21 cellular contexts compared by ENCODE assay signal in the genomic region with DNA sequence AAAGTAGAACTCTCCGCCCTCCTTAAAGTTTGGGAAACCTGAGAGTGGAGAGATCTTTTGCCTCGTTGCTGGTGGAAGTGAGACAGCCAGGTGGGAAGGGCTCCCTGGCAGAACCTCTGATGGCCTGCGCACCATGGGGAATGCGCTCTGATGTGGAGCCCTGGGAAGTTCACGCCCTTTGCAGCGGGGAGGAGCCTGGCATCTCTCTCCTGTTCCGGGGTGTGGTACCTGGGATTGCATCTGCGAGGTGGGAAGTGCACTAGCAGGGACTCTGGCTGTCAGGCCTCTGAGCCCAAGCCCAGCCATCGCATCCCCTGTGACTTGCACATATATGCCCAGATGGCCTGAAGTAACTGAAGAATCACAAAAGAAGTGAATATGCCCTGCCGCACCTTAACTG.
DNase-seq lines count a peak whose midpoint lies in the region; ATAC-seq and TF ChIP-seq lines count a peak whose summit lies in the region.
"Had no signal": no experiment of that assay in that cellular context is flagged by ENCODE, and none has a peak within 500 bp of the region (broad histone marks: within the 10 kb centered on the region; RNA-seq: fewer than 3 reads in every experiment).

No MANE protein-coding gene starts in this region.

- peaks cover 9% of the 10 kb centered on the region for H3K4me1 Mint-ChIP-seq in activated T-helper 1 cell treated with anti-CD3 and anti-CD28 coated beads, Interleukin-12 subunit alpha, Interleukin-12 subunit beta, Interleukin-2, Interleukin-4 antibody, amounts not matched to agents 30 ng/mL and 10 ng/mL and 1 ng/mL, durations not matched to agents 14 hours and 24 hours and 36 hours (ENCODE audit: low read depth)
- H3K4me1 Mint-ChIP-seq in natural killer cell = peaks cover 9 to 14% of the 10 kb centered on the region in 2 donors

- H3K36me3 ChIP-seq in ES-I3 (ENCODE audit: insufficient read depth, low read length) (peaks cover 3% of the 10 kb centered on the region; the same call in 1 of the 2 replicates), HUES64 (ENCODE audit: insufficient read depth, low read length) (no peaks in the 10 kb centered on the region), mesendoderm (ENCODE audit: control insufficient read depth, insufficient read depth, low read length) (no peaks in the 10 kb centered on the region)

- H2BK5ac ChIP-seq in mesendoderm (ENCODE audit: low read length) = no peak overlapping the region

- H4K8ac ChIP-seq in mesendoderm (ENCODE audit: low read depth, low read length) = no peak overlapping the region

- intact Hi-C loops in activated T-helper 1 cell treated with anti-CD3 and anti-CD28 coated beads, Interleukin-12 subunit alpha, Interleukin-12 subunit beta, Interleukin-2, Interleukin-4 antibody, amounts not matched to agents 30 ng/mL and 10 ng/mL and 1 ng/mL, durations not matched to agents 14 hours and 24 hours and 36 hours (cut with micrococcal nuclease) = no loop called here
- intact Hi-C loops in natural killer cell (cut with micrococcal nuclease) = no loop called here

- no peak overlapping the region for H4K5ac ChIP-seq in mesendoderm (ENCODE audit: low read length)

- H3K4me3 Mint-ChIP-seq in activated T-helper 1 cell treated with anti-CD3 and anti-CD28 coated beads, Interleukin-12 subunit alpha, Interleukin-12 subunit beta, Interleukin-2, Interleukin-4 antibody, amounts not matched to agents 30 ng/mL and 10 ng/mL and 1 ng/mL, durations not matched to agents 14 hours and 24 hours and 36 hours = no peak overlapping the region
- no peak overlapping the region for H3K4me3 Mint-ChIP-seq in natural killer cell
- H3K4me3 Mint-ChIP-seq: CD8-positive, alpha-beta T cell had no signal

- no peak for TF ChIP-seq CTCF in natural killer cell (IDR thresholded peaks at IDR 0.05)

- no peak overlapping the region for H3K56ac ChIP-seq in mesendoderm (ENCODE audit: low read length)

- H3K9ac ChIP-seq in ES-I3 (ENCODE audit: low read depth, low read length) (peak overlapping the region; percentile 76), HUES64 (ENCODE audit: low read depth, low read length) (peak overlapping the region; percentile 45; the same call in 1 of the 2 replicates), mesendoderm (ENCODE audit: low read length) (no peak overlapping the region)

- no peaks in the 10 kb centered on the region for H3K27me3 Mint-ChIP-seq in activated T-helper 1 cell treated with anti-CD3 and anti-CD28 coated beads, Interleukin-12 subunit alpha, Interleukin-12 subunit beta, Interleukin-2, Interleukin-4 antibody, amounts not matched to agents 30 ng/mL and 10 ng/mL and 1 ng/mL, durations not matched to agents 14 hours and 24 hours and 36 hours (ENCODE audit: insufficient read depth)
- H3K27me3 Mint-ChIP-seq in natural killer cell (ENCODE audit: low read depth in 2 of 2) = no peaks in the 10 kb centered on the region

- no peak overlapping the region for H3K4me2 ChIP-seq in mesendoderm (ENCODE audit: low read length)

- H3K18ac ChIP-seq in mesendoderm (ENCODE audit: low read length) = peak overlapping the region; percentile 63

- no peak overlapping the region for H2AK5ac ChIP-seq in mesendoderm (ENCODE audit: low read length)

- DNase-seq in mesendoderm (peak; percentile 51), SKM-1 treated with dmso at 0.1 percent for 144 hours (lab: John Stamatoyannopoulos, UW; ENCODE audit: unreplicated experiment) (no peak), natural killer cell (no peak)
- DNase-seq in activated T-helper 1 cell treated with anti-CD3 and anti-CD28 coated beads, Interleukin-12 subunit alpha, Interleukin-12 subunit beta, Interleukin-2, Interleukin-4 antibody, amounts not matched to agents 30 ng/mL and 10 ng/mL and 1 ng/mL, durations not matched to agents 14 hours and 24 hours and 36 hours (ENCODE audit: low spot score) = no peak
- DNase-seq: AML-193; C1 segment of cervical spinal cord; CD8-positive, alpha-beta T cell; DND-41; GOT3; Karpas-422; NCI-H1694; NCI-H2081; NCI-H2171 treated with DMSO at 0.1 percent for 48 hours; NCI-H526; OCI-M1 had no signal

- H3K9me3 Mint-ChIP-seq in activated T-helper 1 cell treated with anti-CD3 and anti-CD28 coated beads, Interleukin-12 subunit alpha, Interleukin-12 subunit beta, Interleukin-2, Interleukin-4 antibody, amounts not matched to agents 30 ng/mL and 10 ng/mL and 1 ng/mL, durations not matched to agents 14 hours and 24 hours and 36 hours = no peaks in the 10 kb centered on the region
- no peaks in the 10 kb centered on the region for H3K9me3 Mint-ChIP-seq in natural killer cell
- H3K9me3 Mint-ChIP-seq: CD8-positive, alpha-beta T cell had no signal

- no peaks in the 10 kb centered on the region for H3K79me2 ChIP-seq in mesendoderm (ENCODE audit: control insufficient read depth, insufficient read depth, low read length)

- H3K4me3 ChIP-seq in HUES64 (ENCODE audit: low read length) = peak overlapping the region; percentile 39
- H3K4me3 ChIP-seq in iPS-11a (ENCODE audit: low read depth, low read length) = peak overlapping the region; percentile 54
- no peak overlapping the region for H3K4me3 ChIP-seq in mesendoderm (ENCODE audit: low read length)

- no peaks in the 10 kb centered on the region for H3K27me3 ChIP-seq in HUES64 (ENCODE audit: insufficient read depth, low read length)
- H3K27me3 ChIP-seq in mesendoderm (ENCODE audit: insufficient read depth, low read length, poor library complexity) = no peaks in the 10 kb centered on the region

- 29% methylated on average over 10 of the region's 10 CpGs for WGBS in HUES64
- no CpG with 5 or more reads among the region's 10 CpGs for WGBS in mesendoderm (ENCODE audit: extremely low coverage, insufficient coverage, low lambda C conversion rate)

- peak overlapping the region; percentile 65 for H3K4ac ChIP-seq in mesendoderm (ENCODE audit: low read depth, low read length)

- peak overlapping the region; percentile 48 for H2BK120ac ChIP-seq in mesendoderm (ENCODE audit: low read depth, low read length)

- no peaks in the 10 kb centered on the region for H3K79me1 ChIP-seq in mesendoderm (ENCODE audit: low read length)

- H3K36me3 Mint-ChIP-seq in activated T-helper 1 cell treated with anti-CD3 and anti-CD28 coated beads, Interleukin-12 subunit alpha, Interleukin-12 subunit beta, Interleukin-2, Interleukin-4 antibody, amounts not matched to agents 30 ng/mL and 10 ng/mL and 1 ng/mL, durations not matched to agents 14 hours and 24 hours and 36 hours (ENCODE audit: low read depth) = no peaks in the 10 kb centered on the region
- no peaks in the 10 kb centered on the region for H3K36me3 Mint-ChIP-seq in natural killer cell

- peaks cover 20% of the 10 kb centered on the region for H3K4me1 ChIP-seq in ES-I3 (ENCODE audit: insufficient read depth, low read length)
- H3K4me1 ChIP-seq in HUES64 (ENCODE audit: insufficient read depth, low read length) = peaks cover 31% of the 10 kb centered on the region
- H3K4me1 ChIP-seq in mesendoderm (ENCODE audit: control insufficient read depth, low read depth, low read length) = peaks cover 16% of the 10 kb centered on the region

- no peak overlapping the region for H3K27ac Mint-ChIP-seq in activated T-helper 1 cell treated with anti-CD3 and anti-CD28 coated beads, Interleukin-12 subunit alpha, Interleukin-12 subunit beta, Interleukin-2, Interleukin-4 antibody, amounts not matched to agents 30 ng/mL and 10 ng/mL and 1 ng/mL, durations not matched to agents 14 hours and 24 hours and 36 hours
- no peak overlapping the region for H3K27ac Mint-ChIP-seq in natural killer cell

- H2BK15ac ChIP-seq in mesendoderm (replicated peaks; ENCODE audit: low read depth) = no peak overlapping the region

- peak overlapping the region; percentile 57; the same call in 1 of the 2 replicates for H3K27ac ChIP-seq in HUES64 (ENCODE audit: low read depth, low read length)
- no peak overlapping the region for H3K27ac ChIP-seq in mesendoderm (ENCODE audit: low read depth, low read length)
- H3K27ac ChIP-seq: HL-60 had no signal

- H3K23ac ChIP-seq in mesendoderm (ENCODE audit: low read length) = no peak overlapping the region

- no peaks in the 10 kb centered on the region for H3K9me3 ChIP-seq in ES-I3 (ENCODE audit: control insufficient read depth, insufficient read depth, low read length)
- no peaks in the 10 kb centered on the region for H3K9me3 ChIP-seq in HUES64 (ENCODE audit: insufficient read depth, low read depth, low read length)

- no peak for ATAC-seq in HG02884 (IDR thresholded peaks at IDR 0.05; ENCODE audit: unreplicated experiment)
- no peak for ATAC-seq in natural killer cell
- ATAC-seq: CD8-positive, alpha-beta T cell; Right ventricle myocardium inferior had no signal
